ENCODE assay signal across 13 cellular contexts in genomic region chr2:120237491-120237902, GRCh38. TPM values are rescaled to one million over a fixed set of nuclear protein-coding genes. Genes with fewer than 3 reads are reported as not detected.
DNase-seq lines count a peak whose midpoint lies in the region; ATAC-seq, FAIRE-seq and TF ChIP-seq lines count a peak whose summit lies in the region.
"Had no signal": no experiment of that assay in that cellular context is flagged by ENCODE, and none has a peak within 500 bp of the region (broad histone marks: within the 10 kb centered on the region; RNA-seq: fewer than 3 reads in every experiment).

No MANE protein-coding gene starts in this region.

- CTCF ChIA-PET in Caco-2 (lab: Charles Lee) (no interaction called here), H1 (lab: Charles Lee; ENCODE audit: partially characterized antibody) (no interaction called here)

- H2BK120ac ChIP-seq in H1 (replicated peaks; ENCODE audit: low read depth, low read length) (no peak overlapping the region), mesenchymal stem cell (ENCODE audit: low read depth, low read length) (no peak overlapping the region)

- H3K23me2 ChIP-seq in H1 (ENCODE audit: low read depth, low read length) = no peaks in the 10 kb centered on the region

- H3K9me3 Mint-ChIP-seq in Caco-2 (ENCODE audit: unreplicated experiment) = no peaks in the 10 kb centered on the region
- H3K9me3 Mint-ChIP-seq: activated T-cell treated with anti-CD3 and anti-CD28 coated beads, Interleukin-2, amount 50 U/mL, for 4 hours; CD4-positive, CD25-positive, alpha-beta regulatory T cell; immature natural killer cell had no signal

- no peaks in the 10 kb centered on the region for H4K20me1 ChIP-seq in H1 (replicated peaks in 1 of 2; ENCODE audit: control insufficient read depth in 1 of 2, insufficient read depth in 2 of 2, low read length in 2 of 2)

- H3K4me3 ChIP-seq in Caco-2 (ENCODE audit: low read depth, low read length) = no peak overlapping the region
- H3K4me3 ChIP-seq in H1 (ENCODE audit: extremely low read depth in 1 of 4, insufficient read depth in 2 of 4, low read depth in 3 of 4, low read length in 4 of 4) = no peak overlapping the region
- H3K4me3 ChIP-seq in mesenchymal stem cell (ENCODE audit: insufficient read depth in 1 of 2, low read depth in 1 of 2, low read length in 2 of 2) = no peak overlapping the region

- H3K4me1 ChIP-seq in Caco-2 = peaks cover 35% of the 10 kb centered on the region
- peaks cover 0 to 22% (median 6%) of the 10 kb centered on the region in 4 experiments; a peak in 6 of 7 replicates for H3K4me1 ChIP-seq in H1 (replicated peaks in 1 of 4; ENCODE audit: control insufficient read depth in 3 of 4, insufficient read depth in 4 of 4, low read length in 3 of 4)
- H3K4me1 ChIP-seq in mesenchymal stem cell (ENCODE audit: control insufficient read depth, insufficient read depth, low read depth, low read length) = peaks cover 28% of the 10 kb centered on the region

- H2BK5ac ChIP-seq in H1 (ENCODE audit: low read depth, low read length) (peak overlapping the region; percentile 26; the same call in 1 of the 2 replicates), mesenchymal stem cell (ENCODE audit: low read depth, low read length, poor library complexity, severe bottlenecking) (no peak overlapping the region)

- 85% methylated on average over 10 of the region's 10 CpGs; no CpG with 5 or more reads in 1 of the 2 experiments for WGBS in H1 (ENCODE audit: extremely low coverage in 1 of 2, insufficient coverage in 1 of 2, insufficient read length in 1 of 2, insufficient replicate concordance in 2 of 2, low coverage in 1 of 2, low lambda C conversion rate in 2 of 2, missing lambda C conversion rate in 1 of 2), 2 experiments
- WGBS in mesenchymal stem cell = 22% methylated on average over 9 of the region's 10 CpGs

- TF ChIP-seq CTCF in Caco-2 (IDR thresholded peaks at IDR 0.05; ENCODE audit: insufficient read depth in 1 of 2, low read depth in 1 of 2, low read length in 1 of 2, severe bottlenecking in 1 of 2, unreplicated experiment in 1 of 2) (no peak), H1 (IDR thresholded peaks at IDR 0.05; ENCODE audit: control extremely low read depth in 1 of 3, insufficient read depth in 1 of 3, low read depth in 1 of 3, low read length in 3 of 3) (no peak)

- no peak for TF ChIP-seq POLR2A in H1 (IDR thresholded peaks at IDR 0.05; ENCODE audit: control extremely low read depth in 1 of 2, low read depth in 2 of 2, low read length in 2 of 2)

- H3K27me3 ChIP-seq in Caco-2 (replicated peaks; ENCODE audit: control insufficient read depth, insufficient read depth, low read length) = no peaks in the 10 kb centered on the region
- H3K27me3 ChIP-seq in H1 (replicated peaks in 1 of 4; ENCODE audit: control insufficient read depth in 3 of 4, extremely low read depth in 1 of 4, insufficient read depth in 3 of 4, low read length in 3 of 4) = peaks cover 0 to 2% (median 0%) of the 10 kb centered on the region in 4 experiments; a peak in 2 of 7 replicates
- H3K27me3 ChIP-seq in mesenchymal stem cell (ENCODE audit: control insufficient read depth in 1 of 2, insufficient read depth in 1 of 2, low read length in 2 of 2) = no peaks in the 10 kb centered on the region

- H3K27ac Mint-ChIP-seq in Caco-2 (ENCODE audit: unreplicated experiment) = peak overlapping the region; percentile 52
- H3K27ac Mint-ChIP-seq: CD4-positive, CD25-positive, alpha-beta regulatory T cell; immature natural killer cell had no signal

- BruUV-seq in Caco-2 (replicated peaks; lab: Mats Ljungman, UMichigan) = no TSS peak

- FAIRE-seq in H1 (lab: Jason Lieb, UNC) = no peak

- H2BK12ac ChIP-seq in H1 (ENCODE audit: low read depth, low read length) (0 out of 2 replicates have a peak overlapping the region, but pooled peaks have one; percentile 77), mesenchymal stem cell (ENCODE audit: low read length in 2 of 2) (no peak overlapping the region)

- H4K91ac ChIP-seq in H1 (replicated peaks; ENCODE audit: insufficient read length, low read length) = peak overlapping the region; percentile 86
- no peak overlapping the region for H4K91ac ChIP-seq in mesenchymal stem cell (ENCODE audit: low read length)

- H3K14ac ChIP-seq in H1 (ENCODE audit: insufficient read length) (no peak overlapping the region), mesenchymal stem cell (ENCODE audit: low read length in 2 of 2) (no peak overlapping the region)

- H2BK15ac ChIP-seq in H1 (ENCODE audit: low read length) (0 out of 2 replicates have a peak overlapping the region, but pooled peaks have one; percentile 81), mesenchymal stem cell (ENCODE audit: low read depth, poor library complexity, severe bottlenecking) (no peak overlapping the region)

- H3K27ac ChIP-seq in H1 (ENCODE audit: low read depth, low read length) (no peak overlapping the region), mesenchymal stem cell (ENCODE audit: low read length, poor library complexity, severe bottlenecking) (no peak overlapping the region)

- no peaks in the 10 kb centered on the region for H3K27me3 Mint-ChIP-seq in Caco-2 (ENCODE audit: insufficient read depth, unreplicated experiment)

- H3K36me3 Mint-ChIP-seq in Caco-2 (ENCODE audit: insufficient read depth, unreplicated experiment) = no peaks in the 10 kb centered on the region
- H3K36me3 Mint-ChIP-seq: CD4-positive, CD25-positive, alpha-beta regulatory T cell had no signal

- H3K79me1 ChIP-seq in H1 (ENCODE audit: low read depth, low read length) = no peaks in the 10 kb centered on the region
- no peaks in the 10 kb centered on the region for H3K79me1 ChIP-seq in mesenchymal stem cell (replicated peaks; ENCODE audit: low read length, poor library complexity, severe bottlenecking)

- H3K4me3 Mint-ChIP-seq in Caco-2 (ENCODE audit: unreplicated experiment) = no peak overlapping the region
- H3K4me3 Mint-ChIP-seq: activated T-cell treated with anti-CD3 and anti-CD28 coated beads, Interleukin-2, amount 50 U/mL, for 4 hours; immature natural killer cell had no signal

- no peak overlapping the region for H3K4ac ChIP-seq in H1 (replicated peaks; ENCODE audit: insufficient read length, low read depth, low read length)
- no peak overlapping the region for H3K4ac ChIP-seq in mesenchymal stem cell (ENCODE audit: low read depth in 1 of 2, low read length in 2 of 2)

- H3K36me3 ChIP-seq in Caco-2 (ENCODE audit: control insufficient read depth, insufficient read depth, low read length) = no peaks in the 10 kb centered on the region
- no peaks in the 10 kb centered on the region for H3K36me3 ChIP-seq in H1 (ENCODE audit: control insufficient read depth in 2 of 4, insufficient read depth in 4 of 4, low read length in 3 of 4)
- no peaks in the 10 kb centered on the region for H3K36me3 ChIP-seq in mesenchymal stem cell (ENCODE audit: control insufficient read depth in 1 of 2, insufficient read depth in 2 of 2, low read depth in 1 of 2, low read length in 2 of 2)

- H3K18ac ChIP-seq in H1 (ENCODE audit: extremely low read depth, low read length) (peak overlapping the region; percentile 78), mesenchymal stem cell (ENCODE audit: low read depth in 1 of 2, low read length in 2 of 2) (no peak overlapping the region)

- no peak overlapping the region for H3K23ac ChIP-seq in H1 (ENCODE audit: insufficient read length)
- no peak overlapping the region for H3K23ac ChIP-seq in mesenchymal stem cell (ENCODE audit: low read length in 2 of 2)

- TF ChIP-seq RAD21 in H1 (IDR thresholded peaks at IDR 0.05 in 1 of 2, conservative IDR thresholded peaks at IDR 0.05 in 1 of 2; ENCODE audit: low read depth in 2 of 2, low read length in 2 of 2) = no peak

- H3K9me3 ChIP-seq in Caco-2 (no peaks in the 10 kb centered on the region), H1 (ENCODE audit: insufficient read depth in 2 of 2, low read depth in 1 of 2, low read length in 1 of 2) (no peaks in the 10 kb centered on the region), mesenchymal stem cell (ENCODE audit: control insufficient read depth, low read length) (no peaks in the 10 kb centered on the region)

- H3K56ac ChIP-seq in H1 (replicated peaks; ENCODE audit: insufficient read length, low read depth, low read length) = no peak overlapping the region

- H3K4me2 ChIP-seq in H1 (ENCODE audit: insufficient read depth in 1 of 2, low read depth in 2 of 2, low read length in 2 of 2) (peak overlapping the region in 1 of 2 experiments; percentile 29; a peak in 1 of 4 replicates), mesenchymal stem cell (ENCODE audit: low read length, poor library complexity, severe bottlenecking) (no peak overlapping the region)

- H4K8ac ChIP-seq in H1 (ENCODE audit: extremely low read depth, insufficient read depth, low read length) (no peak overlapping the region; the same call in 1 of the 2 replicates), mesenchymal stem cell (ENCODE audit: low read length) (no peak overlapping the region)

- H2AFZ ChIP-seq in H1 (ENCODE audit: low read length) = no peak overlapping the region
- no peak overlapping the region for H2AFZ ChIP-seq in mesenchymal stem cell (ENCODE audit: low read depth, low read length)

- H2BK20ac ChIP-seq in H1 (ENCODE audit: low read length) = 0 out of 2 replicates have a peak overlapping the region, but pooled peaks have one; percentile 1

- no peak overlapping the region for H2AK5ac ChIP-seq in H1 (ENCODE audit: low read depth, low read length)
- H2AK5ac ChIP-seq in mesenchymal stem cell (ENCODE audit: low read length, severe bottlenecking) = no peak overlapping the region

- ATAC-seq in HG02884 (IDR thresholded peaks at IDR 0.05; ENCODE audit: unreplicated experiment) (no peak), HG02840 (IDR thresholded peaks at IDR 0.05; ENCODE audit: low FRiP score, unreplicated experiment) (no peak)
- ATAC-seq: activated T-cell treated with anti-CD3 and anti-CD28 coated beads, Interleukin-2, amount 50 U/mL, for 4 hours had no signal

- intact Hi-C loops in Caco-2 (cut with micrococcal nuclease; ENCODE audit: unreplicated experiment) = loop anchor here (1.0 kb wide), 1 partner anchor 8 kb away; no protein-coding TSS in a partner anchor

- POLR2A ChIA-PET in Caco-2 (lab: Charles Lee) (no interaction called here), H1 (lab: Charles Lee; ENCODE audit: partially characterized antibody) (interaction anchor here (0.7 kb wide), 1 partner anchor 332 kb away, joined by 3 read pairs; no protein-coding TSS in a partner anchor)

- H3K9ac ChIP-seq in H1 (replicated peaks in 1 of 4; ENCODE audit: extremely low read depth in 1 of 4, low read depth in 3 of 4, low read length in 3 of 4) = no peak overlapping the region
- no peak overlapping the region for H3K9ac ChIP-seq in mesenchymal stem cell (ENCODE audit: low read length)

- no peak for TF ChIP-seq EP300 in H1 (IDR thresholded peaks at IDR 0.05; ENCODE audit: borderline replicate concordance in 1 of 2, low read depth in 2 of 2, low read length in 2 of 2)

- peaks cover 29% of the 10 kb centered on the region for H3K4me1 Mint-ChIP-seq in Caco-2 (ENCODE audit: low read depth, unreplicated experiment)

- DNase-seq in Caco-2 (peak; percentile 62 to 80), LoVo (ENCODE audit: low spot score) (peak; percentile 60), H1 (ENCODE audit: low read depth in 1 of 2, low spot score in 2 of 2) (no peak), mesenchymal stem cell (peak; percentile 89), superior temporal gyrus (ENCODE audit: extremely low spot score) (no peak), AML-193 (lab: John Stamatoyannopoulos, UW) (no peak)
- DNase-seq: activated T-cell treated with anti-CD3 and anti-CD28 coated beads, Interleukin-2, amount 50 U/mL, for 4 hours; CD4-positive, CD25-positive, alpha-beta regulatory T cell; immature natural killer cell; NCI-H1417; T-helper 9 cell had no signal

- no peak overlapping the region for H4K5ac ChIP-seq in H1 (ENCODE audit: insufficient read length, low read depth, low read length)

- H3K79me2 ChIP-seq in H1 (ENCODE audit: control insufficient read depth in 1 of 2, insufficient read depth in 2 of 2, low read length in 2 of 2) = no peaks in the 10 kb centered on the region

RNA-seq across cellular contexts. Expression of gene TMEM185B, which starts 14.3 kb away (rescaled TPM):
- 67.3 and 69.9 TPM in 2 replicates for total RNA-seq in Caco-2 (2022)
- total RNA-seq in H1 (2021; fragmentation: NEBNext Ultra II Directional; extraction: Animal tissue kit (Norgen Biotek cat#: 25700)) = 12.5 and 13.5 TPM in 2 replicates
- polyA plus RNA-seq in H1 (2011; rRNA removed) = 14.0 and 18.0 TPM in 2 replicates
- 9.3 TPM for polyA plus RNA-seq in H1 (2011; cell fraction: cytosol; rRNA removed)
- polyA plus RNA-seq in H1 (2011; cell fraction: nucleus; rRNA removed) = 13.4 TPM
- 6.0 to 11.8 TPM (median 10.0 TPM) in 4 replicates for polyA plus RNA-seq in H1 (2012, experiment 1 of 2)
- 9.3 TPM for polyA plus RNA-seq in H1 (2012, experiment 2 of 2)
- 15.8 TPM for polyA plus RNA-seq in H1 (2013, experiment 1 of 2)
- 16.5 TPM for polyA plus RNA-seq in H1 (2013, experiment 2 of 2)
- polyA minus RNA-seq in H1 (2011; rRNA and poly(A)+ RNA removed) = 9.2 and 9.9 TPM in 2 replicates
- polyA minus RNA-seq in H1 (2011; cell fraction: cytosol; rRNA and poly(A)+ RNA removed) = 4.5 TPM
- polyA minus RNA-seq in H1 (2011; cell fraction: nucleus; rRNA and poly(A)+ RNA removed) = 9.7 TPM
- 24.4 TPM for polyA plus RNA-seq in mesenchymal stem cell (2013, experiment 1 of 2)
- polyA plus RNA-seq in mesenchymal stem cell (2013, experiment 2 of 2) = 24.2 TPM

RNA-seq across cellular contexts. Expression of gene RALB, which starts 15.2 kb away (rescaled TPM):
- 56.5 and 59.4 TPM in 2 replicates for total RNA-seq in Caco-2 (2022)
- 16.6 and 18.2 TPM in 2 replicates for total RNA-seq in H1 (2021; fragmentation: NEBNext Ultra II Directional; extraction: Animal tissue kit (Norgen Biotek cat#: 25700))
- 8.9 and 12.0 TPM in 2 replicates for polyA plus RNA-seq in H1 (2011; rRNA removed)
- polyA plus RNA-seq in H1 (2011; cell fraction: cytosol; rRNA removed) = 15.1 TPM
- polyA plus RNA-seq in H1 (2011; cell fraction: nucleus; rRNA removed) = 4.6 TPM
- polyA plus RNA-seq in H1 (2012, experiment 1 of 2) = 13.5 to 22.6 TPM (median 16.4 TPM) in 4 replicates
- polyA plus RNA-seq in H1 (2012, experiment 2 of 2) = 4.7 TPM
- polyA plus RNA-seq in H1 (2013, experiment 1 of 2) = 13.1 TPM
- 14.6 TPM for polyA plus RNA-seq in H1 (2013, experiment 2 of 2)
- 5.5 and 6.5 TPM in 2 replicates for polyA minus RNA-seq in H1 (2011; rRNA and poly(A)+ RNA removed)
- 5.9 TPM for polyA minus RNA-seq in H1 (2011; cell fraction: cytosol; rRNA and poly(A)+ RNA removed)
- 3.3 TPM for polyA minus RNA-seq in H1 (2011; cell fraction: nucleus; rRNA and poly(A)+ RNA removed)
- 50.6 TPM for polyA plus RNA-seq in mesenchymal stem cell (2013, experiment 1 of 2)
- polyA plus RNA-seq in mesenchymal stem cell (2013, experiment 2 of 2) = 51.3 TPM

Comparison
In these comparisons a context has a peak if more than half of its experiments do, and no peak if none do; other contexts are left out.
1. DNase-seq: peak in Caco-2 (2 of 2), LoVo (single experiment) and mesenchymal stem cell (single experiment); none in H1 (0 of 2), superior temporal gyrus (single experiment) and AML-193 (0 of 2).